ENCODE assay signal across 22 cellular contexts in genomic region chr11:2817431-2817830, GRCh38.
"Had no signal": no experiment of that assay in that cellular context is flagged by ENCODE, and none has a peak within 500 bp of the region (broad histone marks: within the 10 kb centered on the region; RNA-seq: fewer than 3 reads in every experiment).

No MANE protein-coding gene starts in this region.

- H3K27me3 Mint-ChIP-seq: activated T-cell treated with anti-CD3 and anti-CD28 coated beads, Interleukin-2, amount 50 U/mL, for 24 hours; activated T-helper 17 cell treated with anti-CD3 and anti-CD28 coated beads, Interleukin-2, amount 50 U/mL, for 72 hours had no signal

- ATAC-seq: activated naive CD4-positive, alpha-beta T cell treated with anti-CD3 and anti-CD28 coated beads, Interleukin-2, amount 50 U/mL, for 72 hours; activated T-helper 17 cell treated with anti-CD3 and anti-CD28 coated beads, Interleukin-2, amount 50 U/mL, for 72 hours; left lobe of liver; natural killer cell treated with Interleukin-12 subunit alpha and Interleukin-12 subunit beta and Interleukin-15 and Interleukin-18, amount 100 ng/mL, for 72 hours; psoas muscle; right cardiac atrium; stimulated activated naive B cell treated with anti-CD40 and anti-IgM and Interleukin-4, amounts not matched to agents 10 μg/mL and 1 μg/mL and 100 μg/mL, for 72 hours had no signal

- H3K4me3 ChIP-seq: adrenal gland, ascending aorta, coronary artery, pancreas, psoas muscle, skin epidermis, thoracic aorta, upper lobe of left lung had no signal

- H3K27me3 ChIP-seq: adrenal gland, ascending aorta, neutrophil, pancreas, upper lobe of left lung had no signal

- H3K36me3 ChIP-seq: adrenal gland, ascending aorta, neutrophil, pancreas, thoracic aorta, upper lobe of left lung had no signal

- H3K27ac Mint-ChIP-seq: activated naive CD4-positive, alpha-beta T cell treated with anti-CD3 and anti-CD28 coated beads, Interleukin-2, amount 50 U/mL, for 72 hours; activated T-cell treated with anti-CD3 and anti-CD28 coated beads, Interleukin-2, amount 50 U/mL, for 24 hours; activated T-helper 17 cell treated with anti-CD3 and anti-CD28 coated beads, Interleukin-2, amount 50 U/mL, for 72 hours; natural killer cell treated with Interleukin-12 subunit alpha and Interleukin-12 subunit beta and Interleukin-15 and Interleukin-18, amount 100 ng/mL, for 72 hours; stimulated activated naive B cell treated with anti-CD40 and anti-IgM and Interleukin-4, amounts not matched to agents 10 μg/mL and 1 μg/mL and 100 μg/mL, for 72 hours had no signal

- DNase-seq: activated CD4-positive, alpha-beta T cell treated with anti-CD3 and anti-CD28 coated beads for 1 hour; activated T-cell treated with anti-CD3 and anti-CD28 coated beads, Interleukin-2, amount 50 U/mL, for 24 hours; adrenal gland; islet precursor cell; stimulated activated CD4-positive, alpha-beta T cell treated with anti-CD3 and anti-CD28 coated beads, Interleukin-2, amount 100 ng/mL, for 48 hours; stimulated activated CD8-positive, alpha-beta memory T cell treated with anti-CD3 and anti-CD28 coated beads, Interleukin-4, amount 100 ng/mL, for 48 hours; stimulated activated naive B cell treated with anti-CD40 and anti-IgM and Interleukin-4, amounts not matched to agents 10 μg/mL and 1 μg/mL and 100 μg/mL, for 72 hours; T-helper 9 cell had no signal

- H3K4me1 ChIP-seq: pancreas, psoas muscle had no signal

- H3K27ac ChIP-seq: adrenal gland, ascending aorta, coronary artery, neutrophil, pancreas, psoas muscle, skin epidermis, thoracic aorta, upper lobe of left lung had no signal

- H3K9me3 ChIP-seq: neutrophil, pancreas, thoracic aorta had no signal

- H3K4me3 Mint-ChIP-seq: activated T-cell treated with anti-CD3 and anti-CD28 coated beads, Interleukin-2, amount 50 U/mL, for 24 hours; activated T-helper 17 cell treated with anti-CD3 and anti-CD28 coated beads, Interleukin-2, amount 50 U/mL, for 72 hours; central memory CD8-positive, alpha-beta T cell; natural killer cell treated with Interleukin-12 subunit alpha and Interleukin-12 subunit beta and Interleukin-15 and Interleukin-18, amount 100 ng/mL, for 72 hours; stimulated activated naive B cell treated with anti-CD40 and anti-IgM and Interleukin-4, amounts not matched to agents 10 μg/mL and 1 μg/mL and 100 μg/mL, for 72 hours had no signal
